Comparison of ENCODE assay signal across 8 cellular contexts in the genomic region with DNA sequence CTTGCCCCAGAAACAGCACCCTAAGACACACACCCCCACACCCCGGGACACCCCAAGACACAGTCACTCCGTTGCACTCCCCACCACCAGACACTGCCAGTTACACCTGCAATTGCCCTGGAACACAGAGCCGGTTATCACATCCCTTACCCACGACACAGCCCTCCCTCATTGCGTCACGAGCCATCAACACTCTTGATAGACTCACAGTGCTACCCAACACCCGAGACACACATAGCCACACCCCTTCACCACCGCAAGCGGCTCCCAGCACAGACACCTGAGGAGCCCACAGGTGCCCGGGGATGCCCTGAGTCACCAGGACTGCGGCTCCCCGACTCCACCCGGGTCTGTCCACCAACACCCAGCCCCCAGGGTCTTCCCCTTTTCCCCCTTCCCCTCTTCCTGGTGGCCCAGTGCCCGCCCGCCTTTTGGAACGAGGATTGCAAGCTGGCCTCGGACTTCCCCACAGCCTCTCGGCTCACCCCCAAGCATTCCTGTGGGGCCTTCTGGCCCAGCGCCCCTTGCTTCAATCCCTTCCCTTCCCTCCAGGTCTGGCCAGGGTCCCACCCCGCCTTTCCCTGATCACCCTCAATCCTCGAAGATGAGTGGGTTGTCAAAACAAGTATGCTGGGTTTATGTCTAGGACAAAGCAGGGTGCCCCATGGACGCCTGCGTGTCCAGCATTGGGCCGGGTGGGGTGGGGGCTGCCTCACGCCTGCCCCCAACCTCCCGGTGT. TPM values are rescaled to one million over a fixed set of nuclear protein-coding genes. Genes with fewer than 3 reads are reported as not detected.
DNase-seq lines count a peak whose midpoint lies in the region; ATAC-seq and TF ChIP-seq lines count a peak whose summit lies in the region.

No MANE protein-coding gene starts in this region.

- DNase-seq in AG09309 (ENCODE audit: low read depth) (peak; percentile 40), H7 (peak; percentile 78), T follicular helper cell (ENCODE audit: low read depth) (peak; percentile 19), foreskin keratinocyte (peak in 1 of 2 donors; percentile 73), ureter (ENCODE audit: low spot score) (peak; percentile 60)

- H3K27me3 ChIP-seq in H7 (ENCODE audit: control insufficient read depth, insufficient read depth, low read length) (no peaks in the 10 kb centered on the region), foreskin keratinocyte (peaks cover 30% of the 10 kb centered on the region)

- H3K27ac ChIP-seq in foreskin keratinocyte = no peak overlapping the region

- H3K4me3 ChIP-seq in AG09309 (ENCODE audit: control insufficient read depth, low read depth, low read length) (no peak overlapping the region), H7 (ENCODE audit: insufficient read depth, low read depth, low read length) (no peak overlapping the region)

- TF ChIP-seq CTCF in AG09309 (IDR thresholded peaks at IDR 0.05; ENCODE audit: control insufficient read depth, insufficient read depth, low read depth, low read length, missing control alignments) = no peak
- TF ChIP-seq CTCF in foreskin keratinocyte (conservative IDR thresholded peaks at IDR 0.05) = no peak

- peaks cover 3% of the 10 kb centered on the region for H3K36me3 ChIP-seq in H7 (replicated peaks; ENCODE audit: control insufficient read depth, insufficient read depth, low read length)

- H3K4me1 ChIP-seq in foreskin keratinocyte = no peaks in the 10 kb centered on the region

- ATAC-seq in foreskin keratinocyte (peak; percentile 86), GM19035 (IDR thresholded peaks at IDR 0.05; ENCODE audit: unreplicated experiment) (no peak), HG03342 (IDR thresholded peaks at IDR 0.05; ENCODE audit: unreplicated experiment) (no peak), GM18909 (IDR thresholded peaks at IDR 0.05; ENCODE audit: poor library complexity, unreplicated experiment) (no peak)

RNA-seq across cellular contexts. Expression of a gene that starts 1.7 kb away (rescaled TPM):
- total RNA-seq in H7 (2014; rRNA removed; shearing (Covaris generic)) = 0.22 and 0.35 TPM in 2 replicates
- not detected in 2 replicates for total RNA-seq in foreskin keratinocyte
- 0.04 TPM in 1 of 2 replicates, not detected in the other for polyA plus RNA-seq in foreskin keratinocyte
- 3.0 TPM for total RNA-seq in ureter

RNA-seq across cellular contexts. Expression of a gene that starts 19.1 kb away (rescaled TPM):
- total RNA-seq in H7 (2014; rRNA removed; shearing (Covaris generic)) = 97.8 and 116 TPM in 2 replicates
- 228 and 256 TPM in 2 replicates for total RNA-seq in foreskin keratinocyte
- 250 and 306 TPM in 2 replicates for polyA plus RNA-seq in foreskin keratinocyte
- 141 TPM for total RNA-seq in ureter

RNA-seq across cellular contexts. Expression of a gene that starts 41.4 kb away (rescaled TPM):
- total RNA-seq in H7 (2014; rRNA removed; shearing (Covaris generic)) = 44.6 and 46.9 TPM in 2 replicates
- total RNA-seq in foreskin keratinocyte (184 and 196 TPM in 2 replicates), ureter (81.6 TPM)
- polyA plus RNA-seq in foreskin keratinocyte = 158 and 184 TPM in 2 replicates

RNA-seq across cellular contexts. Expression of a gene that starts 43.7 kb away (rescaled TPM):
- 108 and 127 TPM in 2 replicates for total RNA-seq in H7 (2014; rRNA removed; shearing (Covaris generic))
- total RNA-seq in foreskin keratinocyte = 3.8 and 5.7 TPM in 2 replicates
- polyA plus RNA-seq in foreskin keratinocyte = 3.4 and 4.6 TPM in 2 replicates
- 51.7 TPM for total RNA-seq in ureter

RNA-seq across cellular contexts. Expression of a gene that starts 52.6 kb away (rescaled TPM):
- total RNA-seq in H7 (2014; rRNA removed; shearing (Covaris generic)) = 88.2 and 99.4 TPM in 2 replicates
- total RNA-seq in foreskin keratinocyte (137 and 146 TPM in 2 replicates), ureter (104 TPM)
- 287 and 299 TPM in 2 replicates for polyA plus RNA-seq in foreskin keratinocyte
